Comparison of ENCODE assay signal across 19 cellular contexts in the genomic region with DNA sequence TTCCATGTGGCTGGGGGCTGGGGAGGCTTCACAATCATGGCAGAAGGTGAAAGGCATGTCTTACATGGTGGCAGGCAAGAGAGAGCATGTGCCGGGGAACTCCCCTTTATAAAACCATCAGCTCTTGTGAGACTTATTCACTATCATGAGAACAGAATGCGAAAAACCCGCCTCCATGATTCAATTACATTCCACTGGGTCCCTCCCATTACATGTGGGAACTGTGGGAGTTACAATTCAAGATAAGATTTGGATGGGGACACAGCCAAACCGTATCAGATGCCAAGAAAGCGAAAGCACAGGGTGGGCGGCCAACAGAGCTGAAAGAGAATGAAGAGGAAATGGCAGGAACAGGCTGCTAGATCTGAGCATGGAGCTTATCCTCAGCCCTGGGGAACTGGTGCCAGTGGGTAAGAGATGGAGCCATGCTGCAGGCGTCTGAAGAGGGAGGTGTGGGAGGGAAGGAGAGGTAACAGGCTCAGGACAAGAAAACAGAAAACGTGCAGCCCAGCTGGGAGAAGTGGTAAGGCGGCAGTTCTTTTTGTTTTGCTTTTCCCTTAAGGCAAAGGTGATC.
DNase-seq lines count a peak whose midpoint lies in the region; TF ChIP-seq lines count a peak whose summit lies in the region.
"Had no signal": no experiment of that assay in that cellular context is flagged by ENCODE, and none has a peak within 500 bp of the region (broad histone marks: within the 10 kb centered on the region; RNA-seq: fewer than 3 reads in every experiment).

No MANE protein-coding gene starts in this region.

- no peak for TF ChIP-seq CTCF in fibroblast of pulmonary artery (IDR thresholded peaks at IDR 0.05; ENCODE audit: low read length, missing control alignments)

- no peak overlapping the region for H3K4me3 ChIP-seq in fibroblast of pulmonary artery (replicated peaks; ENCODE audit: low read depth, low read length)
- H3K4me3 ChIP-seq: A549; BLaER1 treated with 17β-estradiol and CSF1 and Interleukin-3, amounts not matched to agents 10 nM and 100 nM; GM12878 had no signal

- DNase-seq in Ammon's horn (ENCODE audit: low spot score) (peak; percentile 27), amniotic epithelial cell (ENCODE audit: low read depth) (peak; percentile 63), fibroblast of pulmonary artery (ENCODE audit: low read depth) (peak; percentile 61), occipital lobe (lab: John Stamatoyannopoulos, UW) (peak; percentile 8), activated gamma-delta T cell treated with Interleukin-2 at 50 U/mL for 16 hours (no peak), dermis blood vessel endothelial cell (no peak), epidermal melanocyte (ENCODE audit: insufficient read length, low spot score) (no peak)
- DNase-seq: CD8-positive, alpha-beta T cell; DMS53; EL; MV-4-11; NCI-H187; NCI-H2107; NCI-H510A treated with DMSO at 0.1 percent for 48 hours; NCI-H82; RPMI8226 had no signal

Comparison
In these comparisons a context has a peak if more than half of its experiments do, and no peak if none do; other contexts are left out.
1. DNase-seq: peak in Ammon's horn (single experiment), amniotic epithelial cell (single experiment), fibroblast of pulmonary artery (single experiment) and occipital lobe (single experiment); none in activated gamma-delta T cell treated with Interleukin-2 at 50 U/mL for 16 hours (single experiment), dermis blood vessel endothelial cell (single experiment) and epidermal melanocyte (single experiment).